Comparison of ENCODE assay signal across 10 cellular contexts in the genomic region with DNA sequence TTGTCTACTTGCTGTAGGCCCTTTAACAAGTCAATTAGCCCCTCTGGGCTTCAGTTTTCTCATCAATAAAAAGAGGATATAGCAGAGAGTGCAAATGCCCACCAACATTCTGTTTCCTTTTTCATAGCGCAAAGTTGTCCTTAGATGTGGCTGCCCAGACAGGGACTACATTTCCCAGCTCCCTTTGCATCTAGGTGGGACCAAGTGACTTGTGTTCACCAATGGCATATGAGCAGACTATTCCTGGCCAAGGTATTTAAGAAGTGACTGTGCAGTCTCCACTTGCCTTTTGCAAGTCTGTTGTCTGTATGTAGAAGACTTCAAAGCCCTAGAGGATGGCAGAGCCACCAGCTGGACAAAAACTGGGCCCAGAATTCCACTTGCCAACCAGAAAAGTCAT. TPM values are rescaled to one million over a fixed set of nuclear protein-coding genes. Genes with fewer than 3 reads are reported as not detected.
DNase-seq lines count a peak whose midpoint lies in the region; ATAC-seq and TF ChIP-seq lines count a peak whose summit lies in the region.
"Had no signal": no experiment of that assay in that cellular context is flagged by ENCODE, and none has a peak within 500 bp of the region (broad histone marks: within the 10 kb centered on the region; RNA-seq: fewer than 3 reads in every experiment).

No MANE protein-coding gene starts in this region.

- H3K27ac ChIP-seq in right atrium auricular region (no peak overlapping the region), fibroblast of lung (ENCODE audit: insufficient read depth, low read length) (no peak overlapping the region)

- no peaks in the 10 kb centered on the region for H4K20me1 ChIP-seq in fibroblast of lung (ENCODE audit: control insufficient read depth, extremely low read depth, insufficient read depth, low read length)

- H3K4me1 ChIP-seq in right atrium auricular region: no peaks in the 10 kb centered on the region
- H3K4me1 ChIP-seq in fibroblast of lung (ENCODE audit: control insufficient read depth, extremely low read depth, insufficient read depth, low read length): no peaks in the 10 kb centered on the region

- H3K4me2 ChIP-seq in fibroblast of lung (ENCODE audit: extremely low read depth, insufficient read depth, low read length): no peak overlapping the region

- H3K4me3 ChIP-seq in right atrium auricular region: no peak overlapping the region
- no peak overlapping the region for H3K4me3 ChIP-seq in fibroblast of lung (replicated peaks in 1 of 4; ENCODE audit: control extremely low read depth in 1 of 4, insufficient read depth in 1 of 4, low read depth in 3 of 4, low read length in 4 of 4)

- TF ChIP-seq CTCF in right atrium auricular region (IDR thresholded peaks at IDR 0.05) (no peak), fibroblast of lung (conservative IDR thresholded peaks at IDR 0.05 in 1 of 2, IDR thresholded peaks at IDR 0.05 in 1 of 2; ENCODE audit: low read depth in 1 of 2, low read length in 2 of 2) (no peak)

- no peaks in the 10 kb centered on the region for H3K79me2 ChIP-seq in fibroblast of lung (ENCODE audit: control insufficient read depth, insufficient read depth, low read length)

- DNase-seq in Right ventricle myocardium superior: no peak
- DNase-seq in right atrium auricular region (ENCODE audit: low spot score): no peak
- DNase-seq in NOMO-1 (lab: John Stamatoyannopoulos, UW; ENCODE audit: unreplicated experiment in 2 of 2): peak; percentile 10 to 62
- peak; percentile 6 to 23 for DNase-seq in fibroblast of lung (ENCODE audit: low read depth in 2 of 2)
- no peak for DNase-seq in stimulated activated naive CD8-positive, alpha-beta T cell treated with anti-CD3 and anti-CD28 coated beads, Interleukin-15, Interleukin-2, amounts not matched to agents 100 U/mL and 50 U/mL, for 24 hours
- DNase-seq in occipital lobe (lab: John Stamatoyannopoulos, UW): no peak
- no peak for DNase-seq in NCI-H1930 (lab: John Stamatoyannopoulos, UW)
- no peak for DNase-seq in C1 segment of cervical spinal cord (lab: John Stamatoyannopoulos, UW)
- DNase-seq: NCI-H2171 treated with DMSO at 0.1 percent for 48 hours had no signal

- no peaks in the 10 kb centered on the region for H3K27me3 ChIP-seq in right atrium auricular region
- H3K27me3 ChIP-seq in fibroblast of lung (ENCODE audit: control insufficient read depth, insufficient read depth, low read length): peaks cover 10% of the 10 kb centered on the region

- H3K36me3 ChIP-seq in right atrium auricular region: no peaks in the 10 kb centered on the region
- H3K36me3 ChIP-seq in fibroblast of lung (ENCODE audit: control insufficient read depth, insufficient read depth, low read length): no peaks in the 10 kb centered on the region

- intact Hi-C loops in Right ventricle myocardium superior (cut with DNase I): loop anchor here (10.0 kb wide), 1 partner anchor 65 kb away; no protein-coding TSS in a partner anchor

- ATAC-seq in Right ventricle myocardium superior (ENCODE audit: poor library complexity): peak; percentile 71
- ATAC-seq in stimulated activated naive CD8-positive, alpha-beta T cell treated with anti-CD3 and anti-CD28 coated beads, Interleukin-15, Interleukin-2, amounts not matched to agents 100 U/mL and 50 U/mL, for 24 hours: peak; percentile 69

- no peak overlapping the region for H2AFZ ChIP-seq in fibroblast of lung (ENCODE audit: low read length)

- H3K9ac ChIP-seq in fibroblast of lung (ENCODE audit: insufficient read depth, low read length): no peak overlapping the region

- H3K9me3 ChIP-seq in right atrium auricular region (no peaks in the 10 kb centered on the region), fibroblast of lung (ENCODE audit: control insufficient read depth, insufficient read depth, low read depth, low read length) (no peaks in the 10 kb centered on the region)

RNA-seq across cellular contexts. Expression of gene DAO, which starts 59.7 kb away (rescaled TPM):
- total RNA-seq in Right ventricle myocardium superior: not detected
- total RNA-seq in right atrium auricular region: not detected
- total RNA-seq in fibroblast of lung: not detected in 2 replicates
- polyA plus RNA-seq in fibroblast of lung: not detected in 2 replicates
- polyA plus RNA-seq in fibroblast of lung (2012): not detected in 2 replicates
- polyA minus RNA-seq in fibroblast of lung (ENCODE audit: low replicate concordance): not detected in 2 replicates
- total RNA-seq in occipital lobe: not detected
- total RNA-seq: dermis microvascular lymphatic vessel endothelial cell had no signal

Comparison
In these comparisons a context has a peak if more than half of its experiments do, and no peak if none do; other contexts are left out.
1. DNase-seq: peak in NOMO-1 (2 of 2) and fibroblast of lung (2 of 2); none in Right ventricle myocardium superior (single experiment), right atrium auricular region (single experiment), stimulated activated naive CD8-positive, alpha-beta T cell treated with anti-CD3 and anti-CD28 coated beads, Interleukin-15, Interleukin-2, amounts not matched to agents 100 U/mL and 50 U/mL, for 24 hours (single experiment), occipital lobe (single experiment), NCI-H1930 (0 of 2) and C1 segment of cervical spinal cord (0 of 14).